15 cellular contexts compared by ENCODE assay signal in the genomic region with DNA sequence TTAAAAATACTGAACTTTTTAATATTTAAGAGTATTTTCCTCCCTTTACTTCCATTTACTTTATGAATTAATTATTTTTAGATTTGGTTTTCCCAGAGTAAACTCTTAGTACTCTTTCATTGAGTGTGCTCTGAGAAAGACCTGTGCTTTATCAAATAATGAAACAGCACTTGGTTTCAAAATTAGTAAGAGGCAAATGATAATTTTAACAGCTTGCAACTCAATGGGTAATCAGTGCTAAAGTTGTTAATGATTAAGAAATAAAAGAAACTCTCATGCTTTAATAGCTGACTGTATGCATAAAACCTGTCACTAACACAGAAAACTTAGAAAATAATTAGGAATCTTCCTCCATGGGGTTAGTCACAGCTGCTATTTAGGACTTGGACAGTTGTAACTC.
A peak's percentile ranks its signal among the peaks of the same experiment; 100 is the strongest.
DNase-seq lines count a peak whose midpoint lies in the region; ATAC-seq lines count a peak whose summit lies in the region.
"Had no signal": no experiment of that assay in that cellular context is flagged by ENCODE, and none has a peak within 500 bp of the region (broad histone marks: within the 10 kb centered on the region; RNA-seq: fewer than 3 reads in every experiment).

No MANE protein-coding gene starts in this region.

- H3K27ac Mint-ChIP-seq in stimulated activated effector memory CD8-positive, alpha-beta T cell treated with anti-CD3 and anti-CD28 coated beads, Interleukin-12 subunit alpha, Interleukin-12 subunit beta, amount 100 ng/mL, for 72 hours: no peak overlapping the region
- H3K27ac Mint-ChIP-seq: activated CD4-positive, alpha-beta memory T cell treated with anti-CD3 and anti-CD28 coated beads for 36 hours; naive thymus-derived CD4-positive, alpha-beta T cell had no signal

- H3K36me3 Mint-ChIP-seq in stimulated activated effector memory CD8-positive, alpha-beta T cell treated with anti-CD3 and anti-CD28 coated beads, Interleukin-12 subunit alpha, Interleukin-12 subunit beta, amount 100 ng/mL, for 72 hours: peaks cover under 1% of the 10 kb centered on the region

- DNase-seq in SW480 (ENCODE audit: low spot score) (no peak), retina (no peak), NCI-H2171 (lab: John Stamatoyannopoulos, UW) (no peak)
- DNase-seq in stimulated activated effector memory CD8-positive, alpha-beta T cell treated with anti-CD3 and anti-CD28 coated beads, Interleukin-12 subunit alpha, Interleukin-12 subunit beta, amount 100 ng/mL, for 72 hours (ENCODE audit: low spot score in 2 of 2): no peak
- DNase-seq: activated CD4-positive, alpha-beta memory T cell treated with anti-CD3 and anti-CD28 coated beads for 36 hours; DMS79; effector CD8-positive, alpha-beta T cell; left ventricle myocardium superior; naive thymus-derived CD4-positive, alpha-beta T cell; NCI-H1694; NCI-H524 had no signal

- H3K9me3 Mint-ChIP-seq in stimulated activated effector memory CD8-positive, alpha-beta T cell treated with anti-CD3 and anti-CD28 coated beads, Interleukin-12 subunit alpha, Interleukin-12 subunit beta, amount 100 ng/mL, for 72 hours: no peaks in the 10 kb centered on the region
- H3K9me3 Mint-ChIP-seq: activated CD4-positive, alpha-beta memory T cell treated with anti-CD3 and anti-CD28 coated beads for 36 hours; naive thymus-derived CD4-positive, alpha-beta T cell had no signal

- no peak overlapping the region for H3K4me3 Mint-ChIP-seq in stimulated activated effector memory CD8-positive, alpha-beta T cell treated with anti-CD3 and anti-CD28 coated beads, Interleukin-12 subunit alpha, Interleukin-12 subunit beta, amount 100 ng/mL, for 72 hours
- H3K4me3 Mint-ChIP-seq: activated CD4-positive, alpha-beta memory T cell treated with anti-CD3 and anti-CD28 coated beads for 36 hours; naive thymus-derived CD4-positive, alpha-beta T cell had no signal

- ATAC-seq in GM18517 (IDR thresholded peaks at IDR 0.05; ENCODE audit: unreplicated experiment): peak; percentile 88
- peak; percentile 54 for ATAC-seq in GM19468 (IDR thresholded peaks at IDR 0.05; ENCODE audit: extremely low read depth, unreplicated experiment)
- ATAC-seq in HG02870 (IDR thresholded peaks at IDR 0.05; ENCODE audit: unreplicated experiment): peak; percentile 77
- peak; percentile 70 for ATAC-seq in HG03442 (IDR thresholded peaks at IDR 0.05; ENCODE audit: unreplicated experiment)
- ATAC-seq in stimulated activated effector memory CD8-positive, alpha-beta T cell treated with anti-CD3 and anti-CD28 coated beads, Interleukin-12 subunit alpha, Interleukin-12 subunit beta, amount 100 ng/mL, for 72 hours: no peak
- ATAC-seq: left ventricle myocardium superior; naive thymus-derived CD4-positive, alpha-beta T cell had no signal

- no peaks in the 10 kb centered on the region for H3K4me1 Mint-ChIP-seq in stimulated activated effector memory CD8-positive, alpha-beta T cell treated with anti-CD3 and anti-CD28 coated beads, Interleukin-12 subunit alpha, Interleukin-12 subunit beta, amount 100 ng/mL, for 72 hours
